ENCODE assay signal across 29 cellular contexts in genomic region chr1:60350531-60350930, GRCh38.
A peak's percentile ranks its signal among the peaks of the same experiment; 100 is the strongest.
DNase-seq lines count a peak whose midpoint lies in the region; TF ChIP-seq lines count a peak whose summit lies in the region.
"Had no signal": no experiment of that assay in that cellular context is flagged by ENCODE, and none has a peak within 500 bp of the region (broad histone marks: within the 10 kb centered on the region; RNA-seq: fewer than 3 reads in every experiment).

No MANE protein-coding gene starts in this region.

- no peaks in the 10 kb centered on the region for H3K9me3 ChIP-seq in prostate gland
- H3K9me3 ChIP-seq: A549; BE2C; BLaER1; BLaER1 treated with 17β-estradiol and CSF1 and Interleukin-3, amounts not matched to agents 10 nM and 100 nM; Caco-2 had no signal

- intact Hi-C loops in prostate gland (cut with DNase I): no loop called here

- TF ChIP-seq CTCF in LNCaP clone FGC (IDR thresholded peaks at IDR 0.05; ENCODE audit: control insufficient read depth, extremely low read depth, insufficient read depth): no peak
- TF ChIP-seq CTCF in VCaP (conservative IDR thresholded peaks at IDR 0.05): no peak
- no peak for TF ChIP-seq CTCF in prostate gland (IDR thresholded peaks at IDR 0.05)

- TF ChIP-seq POLR2A in prostate gland (IDR thresholded peaks at IDR 0.05): no peak

- no peaks in the 10 kb centered on the region for H3K36me3 ChIP-seq in prostate gland
- H3K36me3 ChIP-seq: BE2C; BLaER1; BLaER1 treated with 17β-estradiol and CSF1 and Interleukin-3, amounts not matched to agents 10 nM and 100 nM had no signal

- H3K27me3 ChIP-seq in prostate gland (replicated peaks; ENCODE audit: insufficient read depth): no peaks in the 10 kb centered on the region
- H3K27me3 ChIP-seq: BE2C; BLaER1; BLaER1 treated with 17β-estradiol and CSF1 and Interleukin-3, amounts not matched to agents 10 nM and 100 nM had no signal

- in situ Hi-C loops in KBM-7 (cut with MboI; ENCODE audit: low pct_unique_long_range_greater_than_20kb, low sequenced_read_pairs): no loop called here

- H3K4me3 ChIP-seq in LNCaP clone FGC (ENCODE audit: low read depth, low read length) (no peak overlapping the region), prostate gland (no peak overlapping the region)
- H3K4me3 ChIP-seq: A549; BLaER1; BLaER1 treated with 17β-estradiol and CSF1 and Interleukin-3, amounts not matched to agents 10 nM and 100 nM had no signal

- DNase-seq in LNCaP clone FGC (ENCODE audit: low read depth): peak; percentile 52
- no peak for DNase-seq in prostate gland (ENCODE audit: low spot score)
- DNase-seq in KBM-7: no peak
- DNase-seq: 8988T; ACHN; AML-193; BE2C; C1 segment of cervical spinal cord; Caco-2; Calu3; CD4-positive, alpha-beta memory T cell; CD4-positive, alpha-beta T cell; CD4-positive, CD25-positive, alpha-beta regulatory T cell; CD8-positive, alpha-beta memory T cell; CD8-positive, alpha-beta T cell; COR-L47; DMS 273 treated with DMSO at 0.1 percent for 48 hours; DMS153; DMS53; DMS79; DMS79 treated with DMSO at 0.1 percent for 48 hours; DND-41; EL had no signal

- H3K4me1 ChIP-seq in prostate gland (replicated peaks): no peaks in the 10 kb centered on the region
- H3K4me1 ChIP-seq: A549; BE2C; BLaER1; BLaER1 treated with 17β-estradiol and CSF1 and Interleukin-3, amounts not matched to agents 10 nM and 100 nM; Caco-2 had no signal

- H3K27ac ChIP-seq in VCaP (peak overlapping the region; percentile 60), prostate gland (no peak overlapping the region)
- H3K27ac ChIP-seq: 22Rv1; A549; BLaER1; BLaER1 treated with 17β-estradiol and CSF1 and Interleukin-3, amounts not matched to agents 10 nM and 100 nM; C4-2B had no signal
